In the genomic region with DNA sequence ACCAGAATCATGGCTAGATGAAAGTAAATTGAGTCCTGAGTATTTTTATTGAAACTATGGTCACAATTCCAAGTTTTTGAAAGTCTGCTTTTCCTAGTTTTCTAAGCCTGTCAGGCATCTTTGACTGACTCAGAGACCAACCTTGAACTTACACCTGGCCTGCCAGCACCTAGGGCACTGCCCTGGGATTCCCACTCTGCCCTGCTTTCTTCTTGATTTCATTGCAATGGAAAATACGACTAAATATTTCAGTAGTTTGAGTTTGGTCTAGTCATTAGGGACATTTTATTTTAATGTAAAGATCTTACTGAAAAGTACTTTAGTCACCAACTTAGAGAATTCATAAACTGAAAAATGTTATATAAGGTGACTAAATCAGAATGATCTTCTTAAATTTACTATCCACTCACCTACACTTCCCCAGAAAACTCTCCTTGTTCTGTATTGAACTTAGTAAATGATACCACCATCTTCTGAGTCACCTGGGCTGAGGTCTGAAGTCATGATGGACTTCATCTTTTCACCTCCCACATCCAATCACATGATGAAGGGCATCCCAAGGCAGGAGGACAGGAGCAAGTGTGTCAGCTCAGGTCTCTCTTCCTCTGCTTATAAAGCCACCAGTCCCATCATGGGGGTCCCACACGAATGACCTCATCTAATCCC, we compare ENCODE assay signal across 21 cellular contexts. TPM values are rescaled to one million over a fixed set of nuclear protein-coding genes. Genes with fewer than 3 reads are reported as not detected.
DNase-seq lines count a peak whose midpoint lies in the region; ATAC-seq, FAIRE-seq and TF ChIP-seq lines count a peak whose summit lies in the region.
"Had no signal": no experiment of that assay in that cellular context is flagged by ENCODE, and none has a peak within 500 bp of the region (broad histone marks: within the 10 kb centered on the region; RNA-seq: fewer than 3 reads in every experiment).

No MANE protein-coding gene starts in this region.

- ATAC-seq in activated naive CD4-positive, alpha-beta T cell treated with anti-CD3 and anti-CD28 coated beads, Interleukin-2, amount 50 U/mL, for 72 hours, result peak; percentile 85 to 92
- ATAC-seq in stimulated activated effector memory CD8-positive, alpha-beta T cell treated with anti-CD3 and anti-CD28 coated beads, Interleukin-12 subunit alpha, Interleukin-12 subunit beta, amount 100 ng/mL, for 72 hours, result peak; percentile 91
- ATAC-seq: CD8-positive, alpha-beta T cell; gastrocnemius medialis; left cardiac atrium; natural killer cell treated with Interleukin-12 subunit alpha and Interleukin-12 subunit beta and Interleukin-15 and Interleukin-18, amount 100 ng/mL, for 72 hours had no signal

- no peaks in the 10 kb centered on the region for H3K27me3 ChIP-seq in astrocyte (ENCODE audit: insufficient read depth, low read length)
- H3K27me3 ChIP-seq in esophagus muscularis mucosa, result no peaks in the 10 kb centered on the region
- H3K27me3 ChIP-seq: brain microvascular endothelial cell, gastrocnemius medialis, thyroid gland had no signal

- peak in 1 of 2 donors; percentile 16 for DNase-seq in activated naive CD4-positive, alpha-beta T cell treated with anti-CD3 and anti-CD28 coated beads, Interleukin-2, amount 50 U/mL, for 72 hours (ENCODE audit: low spot score in 2 of 2)
- DNase-seq in activated naive CD4-positive, alpha-beta T cell (lab: John Stamatoyannopoulos, UW), result no peak
- DNase-seq in M059J (ENCODE audit: low read depth) (peak; percentile 8), astrocyte (ENCODE audit: low read depth) (no peak), NCI-H1092 treated with DMSO at 0.1 percent for 48 hours (lab: John Stamatoyannopoulos, UW) (no peak), esophagus muscularis mucosa (ENCODE audit: extremely low spot score) (no peak)
- no peak for DNase-seq in stimulated activated effector memory CD8-positive, alpha-beta T cell treated with anti-CD3 and anti-CD28 coated beads, Interleukin-12 subunit alpha, Interleukin-12 subunit beta, amount 100 ng/mL, for 72 hours (ENCODE audit: low spot score in 2 of 2)
- DNase-seq: activated naive CD8-positive, alpha-beta T cell treated with anti-CD3 and anti-CD28 coated beads, Interleukin-2, amount 10 ng/mL, durations not matched to agents 7 days and 5 days; brain microvascular endothelial cell; CD8-positive, alpha-beta T cell; cortex of kidney; gastrocnemius medialis; left cardiac atrium; NCI-H1417 treated with DMSO at 0.1 percent for 48 hours; NCI-H748 treated with DMSO at 0.1 percent for 48 hours; posterior cingulate gyrus; SHP77 treated with DMSO at 0.1 percent for 48 hours; thyroid gland had no signal

- H3K9ac ChIP-seq in astrocyte (ENCODE audit: low read length), result peak overlapping the region; percentile 82

- no peak for FAIRE-seq in astrocyte (lab: Jason Lieb, UNC)

- H3K27ac ChIP-seq in astrocyte (ENCODE audit: low read depth, low read length) (peak overlapping the region; percentile 97), esophagus muscularis mucosa (replicated peaks in 1 of 4) (no peak overlapping the region)
- H3K27ac ChIP-seq: gastrocnemius medialis, thyroid gland, VCaP had no signal

- TF ChIP-seq POLR2A in esophagus muscularis mucosa (IDR thresholded peaks at IDR 0.05; ENCODE audit: low read depth), result no peak

- intact Hi-C loops in esophagus muscularis mucosa (cut with DNase I), result loop anchor here (5.0 to 10.0 kb wide), 2 partner anchors 52 to 490 kb away; no protein-coding TSS in a partner anchor

- H3K4me3 Mint-ChIP-seq in astrocyte (ENCODE audit: unreplicated experiment), result no peak overlapping the region
- no peak overlapping the region for H3K4me3 Mint-ChIP-seq in stimulated activated effector memory CD8-positive, alpha-beta T cell treated with anti-CD3 and anti-CD28 coated beads, Interleukin-12 subunit alpha, Interleukin-12 subunit beta, amount 100 ng/mL, for 72 hours
- H3K4me3 Mint-ChIP-seq: activated naive CD8-positive, alpha-beta T cell treated with anti-CD3 and anti-CD28 coated beads, Interleukin-2, amount 10 ng/mL, durations not matched to agents 7 days and 5 days; CD8-positive, alpha-beta T cell; natural killer cell treated with Interleukin-12 subunit alpha and Interleukin-12 subunit beta and Interleukin-15 and Interleukin-18, amount 100 ng/mL, for 72 hours had no signal

- peaks cover 10% of the 10 kb centered on the region for H3K4me1 Mint-ChIP-seq in astrocyte (ENCODE audit: low read depth, unreplicated experiment)
- peaks cover 14% of the 10 kb centered on the region for H3K4me1 Mint-ChIP-seq in stimulated activated effector memory CD8-positive, alpha-beta T cell treated with anti-CD3 and anti-CD28 coated beads, Interleukin-12 subunit alpha, Interleukin-12 subunit beta, amount 100 ng/mL, for 72 hours

- H3K36me3 Mint-ChIP-seq in activated naive CD4-positive, alpha-beta T cell treated with anti-CD3 and anti-CD28 coated beads, Interleukin-2, amount 50 U/mL, for 72 hours, result no peaks in the 10 kb centered on the region
- no peaks in the 10 kb centered on the region for H3K36me3 Mint-ChIP-seq in astrocyte (ENCODE audit: low read depth, unreplicated experiment)
- no peaks in the 10 kb centered on the region for H3K36me3 Mint-ChIP-seq in stimulated activated effector memory CD8-positive, alpha-beta T cell treated with anti-CD3 and anti-CD28 coated beads, Interleukin-12 subunit alpha, Interleukin-12 subunit beta, amount 100 ng/mL, for 72 hours
- H3K36me3 Mint-ChIP-seq: activated naive CD8-positive, alpha-beta T cell treated with anti-CD3 and anti-CD28 coated beads, Interleukin-2, amount 10 ng/mL, durations not matched to agents 7 days and 5 days; CD8-positive, alpha-beta T cell; natural killer cell treated with Interleukin-12 subunit alpha and Interleukin-12 subunit beta and Interleukin-15 and Interleukin-18, amount 100 ng/mL, for 72 hours had no signal

- H3K9me3 ChIP-seq in astrocyte (ENCODE audit: insufficient read depth, low read depth, low read length), result no peaks in the 10 kb centered on the region
- H3K9me3 ChIP-seq in esophagus muscularis mucosa, result no peaks in the 10 kb centered on the region
- H3K9me3 ChIP-seq: gastrocnemius medialis, HAP-1, thyroid gland had no signal

- no peak overlapping the region for H2AFZ ChIP-seq in astrocyte (ENCODE audit: low read depth, low read length)

- no peaks in the 10 kb centered on the region for H4K20me1 ChIP-seq in astrocyte (ENCODE audit: insufficient read depth, low read length)

- no peaks in the 10 kb centered on the region for H3K79me2 ChIP-seq in astrocyte (ENCODE audit: insufficient read depth, low read length)

- H3K4me1 ChIP-seq in astrocyte (ENCODE audit: insufficient read depth, low read length), result peaks cover 17% of the 10 kb centered on the region
- peaks cover 0 to 9% (median 5%) of the 10 kb centered on the region in 4 donors for H3K4me1 ChIP-seq in esophagus muscularis mucosa

- peak overlapping the region; percentile 38 to 50 for H3K27ac Mint-ChIP-seq in activated naive CD4-positive, alpha-beta T cell treated with anti-CD3 and anti-CD28 coated beads, Interleukin-2, amount 50 U/mL, for 72 hours
- H3K27ac Mint-ChIP-seq in astrocyte (ENCODE audit: unreplicated experiment), result no peak overlapping the region
- H3K27ac Mint-ChIP-seq in stimulated activated effector memory CD8-positive, alpha-beta T cell treated with anti-CD3 and anti-CD28 coated beads, Interleukin-12 subunit alpha, Interleukin-12 subunit beta, amount 100 ng/mL, for 72 hours, result no peak overlapping the region
- H3K27ac Mint-ChIP-seq: activated naive CD8-positive, alpha-beta T cell treated with anti-CD3 and anti-CD28 coated beads, Interleukin-2, amount 10 ng/mL, durations not matched to agents 7 days and 5 days; CD8-positive, alpha-beta T cell; natural killer cell treated with Interleukin-12 subunit alpha and Interleukin-12 subunit beta and Interleukin-15 and Interleukin-18, amount 100 ng/mL, for 72 hours had no signal

- H3K4me2 ChIP-seq in astrocyte (ENCODE audit: low read length), result peak overlapping the region; percentile 84

- no peaks in the 10 kb centered on the region for H3K27me3 Mint-ChIP-seq in astrocyte (ENCODE audit: low read depth, unreplicated experiment)

- H3K4me3 ChIP-seq in astrocyte (ENCODE audit: insufficient read depth, low read depth, low read length), result no peak overlapping the region
- H3K4me3 ChIP-seq in esophagus muscularis mucosa, result no peak overlapping the region
- H3K4me3 ChIP-seq: gastrocnemius medialis, HAP-1, thyroid gland had no signal

- H3K36me3 ChIP-seq in astrocyte (ENCODE audit: insufficient read depth, low read length) (no peaks in the 10 kb centered on the region), esophagus muscularis mucosa (no peaks in the 10 kb centered on the region)
- H3K36me3 ChIP-seq: brain microvascular endothelial cell, gastrocnemius medialis, HAP-1, thyroid gland had no signal

- H3K9me3 Mint-ChIP-seq in activated naive CD4-positive, alpha-beta T cell treated with anti-CD3 and anti-CD28 coated beads, Interleukin-2, amount 50 U/mL, for 72 hours, result no peaks in the 10 kb centered on the region
- no peaks in the 10 kb centered on the region for H3K9me3 Mint-ChIP-seq in astrocyte (ENCODE audit: unreplicated experiment)
- H3K9me3 Mint-ChIP-seq in stimulated activated effector memory CD8-positive, alpha-beta T cell treated with anti-CD3 and anti-CD28 coated beads, Interleukin-12 subunit alpha, Interleukin-12 subunit beta, amount 100 ng/mL, for 72 hours, result no peaks in the 10 kb centered on the region
- H3K9me3 Mint-ChIP-seq: activated naive CD8-positive, alpha-beta T cell treated with anti-CD3 and anti-CD28 coated beads, Interleukin-2, amount 10 ng/mL, durations not matched to agents 7 days and 5 days; CD8-positive, alpha-beta T cell; natural killer cell treated with Interleukin-12 subunit alpha and Interleukin-12 subunit beta and Interleukin-15 and Interleukin-18, amount 100 ng/mL, for 72 hours had no signal

- no peak for TF ChIP-seq EP300 in esophagus muscularis mucosa (IDR thresholded peaks at IDR 0.05)

- WGBS in esophagus muscularis mucosa, result 86% methylated on average over 2 of the region's 2 CpGs

- TF ChIP-seq CTCF in astrocyte (IDR thresholded peaks at IDR 0.05; ENCODE audit: insufficient read depth, low read depth, low read length) (no peak), esophagus muscularis mucosa (IDR thresholded peaks at IDR 0.05) (no peak)

RNA-seq across cellular contexts. Expression of gene PYURF, which starts 11.6 kb away (rescaled TPM):
- 10 to 100 TPM; 18.3 to 58.5 TPM for total RNA-seq in activated naive CD4-positive, alpha-beta T cell treated with anti-CD3 and anti-CD28 coated beads, Interleukin-2, amount 50 U/mL, for 72 hours
- 70.0 and 107 TPM in 2 replicates for total RNA-seq in M059J (2014; rRNA removed; shearing (Covaris generic))
- total RNA-seq in astrocyte (49.0 and 51.6 TPM in 2 replicates), esophagus muscularis mucosa (10 to 100 TPM; 65.2 to 95.9 (median 80.3) TPM)

RNA-seq across cellular contexts. Expression of gene HERC3, which starts 57.1 kb away (rescaled TPM):
- 10 to 100 TPM; 29.9 to 64.3 TPM for total RNA-seq in activated naive CD4-positive, alpha-beta T cell treated with anti-CD3 and anti-CD28 coated beads, Interleukin-2, amount 50 U/mL, for 72 hours
- total RNA-seq in M059J (2014; rRNA removed; shearing (Covaris generic)), result 5.1 and 8.6 TPM in 2 replicates
- total RNA-seq in astrocyte (8.5 and 9.3 TPM in 2 replicates), esophagus muscularis mucosa (10 to 100 TPM; 39.8 to 58.2 (median 51.2) TPM)

Comparison
In these comparisons a context has a peak if more than half of its experiments do, and no peak if none do; other contexts are left out.
1. H3K27ac Mint-ChIP-seq: peak in activated naive CD4-positive, alpha-beta T cell treated with anti-CD3 and anti-CD28 coated beads, Interleukin-2, amount 50 U/mL, for 72 hours (2 of 2); none in astrocyte (single experiment) and stimulated activated effector memory CD8-positive, alpha-beta T cell treated with anti-CD3 and anti-CD28 coated beads, Interleukin-12 subunit alpha, Interleukin-12 subunit beta, amount 100 ng/mL, for 72 hours (single experiment).